30 cellular contexts compared by ENCODE assay signal in the genomic region with DNA sequence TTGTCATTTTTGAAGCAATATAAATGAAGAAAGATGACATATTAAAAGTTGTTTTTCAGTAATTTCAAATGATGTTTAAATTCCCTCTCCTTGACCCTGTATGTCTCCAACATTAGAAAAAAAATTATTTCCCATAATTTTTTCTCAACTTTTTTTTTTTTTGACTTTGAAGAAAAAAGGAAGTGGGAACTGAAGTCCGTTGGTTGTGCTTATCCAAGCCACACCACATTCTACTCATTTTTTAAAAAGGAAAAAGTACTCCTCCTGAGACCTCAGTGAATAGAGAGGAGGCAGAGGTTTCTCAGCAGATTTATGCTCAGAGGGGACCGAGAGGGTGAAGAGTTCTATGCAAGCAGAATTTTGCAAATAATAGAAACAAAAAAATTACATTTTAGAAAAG.
"Had no signal": no experiment of that assay in that cellular context is flagged by ENCODE, and none has a peak within 500 bp of the region (broad histone marks: within the 10 kb centered on the region; RNA-seq: fewer than 3 reads in every experiment).

No MANE protein-coding gene starts in this region.

- DNase-seq: activated CD4-positive, alpha-beta T cell treated with anti-CD3 and anti-CD28 coated beads, Interleukin-2, amount 10 ng/mL, durations not matched to agents 24 days and 14 days; activated CD4-positive, alpha-beta T cell treated with anti-CD3 and anti-CD28 coated beads, Interleukin-2, amount 50 U/mL, for 48 hours; activated CD8-positive, alpha-beta memory T cell treated with anti-CD3 and anti-CD28 coated beads, Interleukin-2, amount 50 U/mL, for 4 hours; activated gamma-delta T cell treated with Interleukin-2 at 50 U/mL for 16 hours; activated naive CD4-positive, alpha-beta T cell treated with anti-CD3 and anti-CD28 coated beads for 36 hours; activated T-cell treated with anti-CD3 and anti-CD28 coated beads for 4 hours; activated T-cell treated with anti-CD3 and anti-CD28 coated beads, Interleukin-2, amount 50 U/mL, for 4 hours; adrenal gland; body of pancreas; KG1; MM.1S; NCI-H1092; NCI-H1436 treated with DMSO at 0.1 percent for 48 hours; NCI-H1694 treated with DMSO at 0.1 percent for 48 hours; NCI-H2029 treated with DMSO at 0.1 percent for 48 hours; NCI-H2107; NCI-H2171; NCI-H510A; NCI-H526; NCI-H748 treated with DMSO at 0.1 percent for 48 hours; NK-92 treated with Interleukin-12 subunit alpha and Interleukin-12 subunit beta, amount 100 ng/mL, for 24 hours; PC-9; SIG-M5; SW 1271; T-helper 1 cell had no signal

- H3K4me3 Mint-ChIP-seq: activated CD4-positive, alpha-beta T cell treated with anti-CD3 and anti-CD28 coated beads, Interleukin-2, amount 10 ng/mL, durations not matched to agents 24 days and 14 days; activated naive CD4-positive, alpha-beta T cell treated with anti-CD3 and anti-CD28 coated beads for 36 hours; activated T-cell treated with anti-CD3 and anti-CD28 coated beads, Interleukin-2, amount 50 U/mL, for 4 hours; activated T-helper 1 cell treated with anti-CD3 and anti-CD28 coated beads, Interleukin-12 subunit alpha, Interleukin-12 subunit beta, Interleukin-2, Interleukin-4 antibody, amounts not matched to agents 30 ng/mL and 10 ng/mL and 1 ng/mL, durations not matched to agents 14 hours and 24 hours and 36 hours had no signal

- H3K9me3 ChIP-seq: adrenal gland, body of pancreas, breast epithelium had no signal

- H3K27ac Mint-ChIP-seq: activated CD4-positive, alpha-beta T cell treated with anti-CD3 and anti-CD28 coated beads, Interleukin-2, amount 10 ng/mL, durations not matched to agents 24 days and 14 days; activated naive CD4-positive, alpha-beta T cell treated with anti-CD3 and anti-CD28 coated beads for 36 hours; activated naive CD4-positive, alpha-beta T cell treated with anti-CD3 and anti-CD28 coated beads, Interleukin-2, amount 50 U/mL, for 72 hours; activated T-helper 1 cell treated with anti-CD3 and anti-CD28 coated beads, Interleukin-12 subunit alpha, Interleukin-12 subunit beta, Interleukin-2, Interleukin-4 antibody, amounts not matched to agents 30 ng/mL and 10 ng/mL and 1 ng/mL, durations not matched to agents 14 hours and 24 hours and 36 hours had no signal

- ATAC-seq: activated naive CD4-positive, alpha-beta T cell treated with anti-CD3 and anti-CD28 coated beads, Interleukin-2, amount 50 U/mL, for 72 hours; activated T-cell treated with anti-CD3 and anti-CD28 coated beads, Interleukin-2, amount 50 U/mL, for 4 hours; body of pancreas; Right ventricle myocardium inferior; SK-N-SH treated with all-trans-retinoic acid at 6 μM for 48 hours had no signal

- H3K9me3 Mint-ChIP-seq: activated naive CD4-positive, alpha-beta T cell treated with anti-CD3 and anti-CD28 coated beads for 36 hours; activated T-helper 1 cell treated with anti-CD3 and anti-CD28 coated beads, Interleukin-12 subunit alpha, Interleukin-12 subunit beta, Interleukin-2, Interleukin-4 antibody, amounts not matched to agents 30 ng/mL and 10 ng/mL and 1 ng/mL, durations not matched to agents 14 hours and 24 hours and 36 hours had no signal
